Comparison of ENCODE assay signal across 18 cellular contexts in genomic region chr16:1486551-1487390, GRCh38. TPM values are rescaled to one million over a fixed set of nuclear protein-coding genes. Genes with fewer than 3 reads are reported as not detected.
DNase-seq lines count a peak whose midpoint lies in the region; ATAC-seq, FAIRE-seq and TF ChIP-seq lines count a peak whose summit lies in the region.
"Had no signal": no experiment of that assay in that cellular context is flagged by ENCODE, and none has a peak within 500 bp of the region (broad histone marks: within the 10 kb centered on the region; RNA-seq: fewer than 3 reads in every experiment).

No MANE protein-coding gene starts in this region.

- no peak overlapping the region for H3K23ac ChIP-seq in mesenchymal stem cell (ENCODE audit: low read length in 2 of 2)

- H2BK120ac ChIP-seq in mesenchymal stem cell (ENCODE audit: low read depth, low read length): no peak overlapping the region

- no peak for TF ChIP-seq RAD21 in HepG2 (CRISPR knock-in tag; IDR thresholded peaks at IDR 0.05)

- H3K27ac ChIP-seq in HepG2 (ENCODE audit: extremely low read length, insufficient read depth, low read length): no peak overlapping the region
- H3K27ac ChIP-seq in right lobe of liver: no peak overlapping the region
- no peak overlapping the region for H3K27ac ChIP-seq in mesenchymal stem cell (ENCODE audit: low read length, poor library complexity, severe bottlenecking)
- H3K27ac ChIP-seq: BLaER1 treated with 17β-estradiol and CSF1 and Interleukin-3, amounts not matched to agents 10 nM and 100 nM; GM23248 had no signal

- H2AFZ ChIP-seq in HepG2 (ENCODE audit: low read length): no peak overlapping the region
- no peak overlapping the region for H2AFZ ChIP-seq in mesenchymal stem cell (ENCODE audit: low read depth, low read length)
- H2AFZ ChIP-seq: GM23248 had no signal

- in situ Hi-C loops in HepG2 (cut with HindIII; ENCODE audit: extremely low pct_ligation_motif_present, low pct_unique_long_range_greater_than_20kb): no loop called here

- no peaks in the 10 kb centered on the region for H4K20me1 ChIP-seq in HepG2 (ENCODE audit: insufficient read depth, low read length)
- H4K20me1 ChIP-seq: BLaER1 treated with 17β-estradiol and CSF1 and Interleukin-3, amounts not matched to agents 10 nM and 100 nM had no signal

- H3K14ac ChIP-seq in mesenchymal stem cell (ENCODE audit: low read length in 2 of 2): no peak overlapping the region

- no peak overlapping the region for H2AK5ac ChIP-seq in mesenchymal stem cell (ENCODE audit: low read length, severe bottlenecking)

- peaks cover 2% of the 10 kb centered on the region for H3K27me3 Mint-ChIP-seq in chondrocyte (ENCODE audit: low read depth)
- H3K27me3 Mint-ChIP-seq in stimulated activated naive B cell treated with anti-CD40 and anti-IgM and Interleukin-4, amounts not matched to agents 10 μg/mL and 1 μg/mL and 100 μg/mL, for 72 hours: no peaks in the 10 kb centered on the region
- H3K27me3 Mint-ChIP-seq in activated naive CD8-positive, alpha-beta T cell treated with anti-CD3 and anti-CD28 coated beads for 36 hours: no peaks in the 10 kb centered on the region

- BruUV-seq in HepG2 (replicated peaks; lab: Mats Ljungman, UMichigan): no TSS peak

- no peak for FAIRE-seq in HepG2 (lab: Jason Lieb, UNC)
- FAIRE-seq: H54, HTR-8/SVneo had no signal

- no peak overlapping the region for H2BK5ac ChIP-seq in mesenchymal stem cell (ENCODE audit: low read depth, low read length, poor library complexity, severe bottlenecking)

- intact Hi-C loops in HepG2 (cut with micrococcal nuclease; ENCODE audit: unreplicated experiment) (no loop called here), right lobe of liver (cut with DNase I) (no loop called here)

- TF ChIP-seq POLR2A in HepG2 (IDR thresholded peaks at IDR 0.05; ENCODE audit: insufficient read depth in 1 of 2, low read depth in 2 of 2, low read length in 2 of 2) (no peak), right lobe of liver (IDR thresholded peaks at IDR 0.05) (no peak)

- no peak for DNase-seq in HepG2 (ENCODE audit: low spot score)
- DNase-seq in right lobe of liver: no peak
- DNase-seq in chondrocyte (ENCODE audit: low spot score): peak; percentile 75
- DNase-seq in mesenchymal stem cell: no peak
- no peak for DNase-seq in stimulated activated naive B cell treated with anti-CD40 and anti-IgM and Interleukin-4, amounts not matched to agents 10 μg/mL and 1 μg/mL and 100 μg/mL, for 72 hours
- DNase-seq in LoVo (ENCODE audit: low spot score): no peak
- no peak for DNase-seq in activated naive CD8-positive, alpha-beta T cell treated with anti-CD3 and anti-CD28 coated beads for 36 hours
- no peak for DNase-seq in cerebellum (ENCODE audit: low spot score)
- DNase-seq: ACHN; CD4-positive, CD25-positive, alpha-beta regulatory T cell; DMS53; GF-D8; GM23248 had no signal

- H3K18ac ChIP-seq in mesenchymal stem cell (ENCODE audit: low read depth in 1 of 2, low read length in 2 of 2): no peak overlapping the region

- H3K4me3 ChIP-seq in HepG2 (replicated peaks in 1 of 3; ENCODE audit: insufficient read depth in 1 of 3, low read depth in 2 of 3, low read length in 3 of 3): peak overlapping the region in 1 of 3 experiments; percentile 3; a peak in 1 of 6 replicates
- no peak overlapping the region for H3K4me3 ChIP-seq in right lobe of liver
- no peak overlapping the region for H3K4me3 ChIP-seq in mesenchymal stem cell (ENCODE audit: insufficient read depth in 1 of 2, low read depth in 1 of 2, low read length in 2 of 2)
- H3K4me3 ChIP-seq: BLaER1 treated with 17β-estradiol and CSF1 and Interleukin-3, amounts not matched to agents 10 nM and 100 nM; GM23248 had no signal

- no peaks in the 10 kb centered on the region for H3K79me1 ChIP-seq in mesenchymal stem cell (replicated peaks; ENCODE audit: low read length, poor library complexity, severe bottlenecking)

- TF ChIP-seq CTCF in HepG2 (CRISPR knock-in tag; IDR thresholded peaks at IDR 0.05) (no peak), right lobe of liver (IDR thresholded peaks at IDR 0.05) (no peak), chondrocyte (IDR thresholded peaks at IDR 0.05) (no peak)

- no peak overlapping the region for H3K4me3 Mint-ChIP-seq in chondrocyte (ENCODE audit: unreplicated experiment)
- H3K4me3 Mint-ChIP-seq in stimulated activated naive B cell treated with anti-CD40 and anti-IgM and Interleukin-4, amounts not matched to agents 10 μg/mL and 1 μg/mL and 100 μg/mL, for 72 hours: no peak overlapping the region
- no peak overlapping the region for H3K4me3 Mint-ChIP-seq in activated naive CD8-positive, alpha-beta T cell treated with anti-CD3 and anti-CD28 coated beads for 36 hours
- H3K4me3 Mint-ChIP-seq: CD4-positive, CD25-positive, alpha-beta regulatory T cell had no signal

- no peak overlapping the region for H2BK12ac ChIP-seq in mesenchymal stem cell (ENCODE audit: low read length in 2 of 2)

- no peaks in the 10 kb centered on the region for H3K4me1 Mint-ChIP-seq in chondrocyte (ENCODE audit: low read depth)
- H3K4me1 Mint-ChIP-seq in stimulated activated naive B cell treated with anti-CD40 and anti-IgM and Interleukin-4, amounts not matched to agents 10 μg/mL and 1 μg/mL and 100 μg/mL, for 72 hours: peaks cover 3 to 8% of the 10 kb centered on the region in 2 donors
- no peaks in the 10 kb centered on the region for H3K4me1 Mint-ChIP-seq in activated naive CD8-positive, alpha-beta T cell treated with anti-CD3 and anti-CD28 coated beads for 36 hours

- peak overlapping the region; percentile 28 for H4K8ac ChIP-seq in mesenchymal stem cell (ENCODE audit: low read length)

- TF ChIP-seq EP300 in HepG2 (IDR thresholded peaks at IDR 0.05; ENCODE audit: low read depth in 2 of 2, low read length in 2 of 2) (no peak), HepG2 (CRISPR knock-in tag; IDR thresholded peaks at IDR 0.05; ENCODE audit: borderline replicate concordance) (no peak)

- POLR2A ChIA-PET in HepG2 (lab: Yijun Ruan, JAX): interaction anchor here (0.7 kb wide), 1 partner anchor 9 kb away, joined by 4 read pairs; no protein-coding TSS in a partner anchor

- H3K36me3 Mint-ChIP-seq in chondrocyte (ENCODE audit: low read depth): no peaks in the 10 kb centered on the region
- no peaks in the 10 kb centered on the region for H3K36me3 Mint-ChIP-seq in stimulated activated naive B cell treated with anti-CD40 and anti-IgM and Interleukin-4, amounts not matched to agents 10 μg/mL and 1 μg/mL and 100 μg/mL, for 72 hours
- H3K36me3 Mint-ChIP-seq in activated naive CD8-positive, alpha-beta T cell treated with anti-CD3 and anti-CD28 coated beads for 36 hours: no peaks in the 10 kb centered on the region
- H3K36me3 Mint-ChIP-seq: CD4-positive, CD25-positive, alpha-beta regulatory T cell had no signal

- H3K36me3 ChIP-seq in HepG2 (replicated peaks in 1 of 2; ENCODE audit: control insufficient read depth in 1 of 2, insufficient read depth in 2 of 2, low read length in 2 of 2) (no peaks in the 10 kb centered on the region), right lobe of liver (no peaks in the 10 kb centered on the region), mesenchymal stem cell (ENCODE audit: control insufficient read depth in 1 of 2, insufficient read depth in 2 of 2, low read depth in 1 of 2, low read length in 2 of 2) (no peaks in the 10 kb centered on the region)
- H3K36me3 ChIP-seq: BLaER1 treated with 17β-estradiol and CSF1 and Interleukin-3, amounts not matched to agents 10 nM and 100 nM had no signal

- no peak overlapping the region for H4K91ac ChIP-seq in mesenchymal stem cell (ENCODE audit: low read length)

- peak overlapping the region; percentile 28 for H2BK15ac ChIP-seq in mesenchymal stem cell (ENCODE audit: low read depth, poor library complexity, severe bottlenecking)

- CTCF ChIA-PET in HepG2 (lab: Yijun Ruan, JAX; ENCODE audit: low intra/inter-chr PET ratio, low total read pairs): no interaction called here

- H3K27ac Mint-ChIP-seq in chondrocyte (ENCODE audit: unreplicated experiment): no peak overlapping the region
- H3K27ac Mint-ChIP-seq in stimulated activated naive B cell treated with anti-CD40 and anti-IgM and Interleukin-4, amounts not matched to agents 10 μg/mL and 1 μg/mL and 100 μg/mL, for 72 hours: peak overlapping the region; percentile 70
- no peak overlapping the region for H3K27ac Mint-ChIP-seq in activated naive CD8-positive, alpha-beta T cell treated with anti-CD3 and anti-CD28 coated beads for 36 hours
- H3K27ac Mint-ChIP-seq: CD4-positive, CD25-positive, alpha-beta regulatory T cell had no signal

- H3K9me3 Mint-ChIP-seq in chondrocyte (ENCODE audit: low read depth): no peaks in the 10 kb centered on the region
- no peaks in the 10 kb centered on the region for H3K9me3 Mint-ChIP-seq in stimulated activated naive B cell treated with anti-CD40 and anti-IgM and Interleukin-4, amounts not matched to agents 10 μg/mL and 1 μg/mL and 100 μg/mL, for 72 hours
- H3K9me3 Mint-ChIP-seq in activated naive CD8-positive, alpha-beta T cell treated with anti-CD3 and anti-CD28 coated beads for 36 hours: no peaks in the 10 kb centered on the region
- H3K9me3 Mint-ChIP-seq: CD4-positive, CD25-positive, alpha-beta regulatory T cell had no signal

- WGBS in HepG2 (ENCODE audit: low lambda C conversion rate): 39% methylated on average over 19 of the region's 33 CpGs
- WGBS in right lobe of liver (ENCODE audit: insufficient coverage, low coverage, low lambda C conversion rate, missing lambda C conversion rate): 77% methylated on average over 9 of the region's 33 CpGs
- 86% methylated on average over 32 of the region's 33 CpGs for WGBS in mesenchymal stem cell

- peaks cover 8 to 55% of the 10 kb centered on the region in 2 experiments for H3K27me3 ChIP-seq in HepG2 (ENCODE audit: control insufficient read depth in 1 of 2, insufficient read depth in 2 of 2, low read length in 2 of 2)
- H3K27me3 ChIP-seq in right lobe of liver: no peaks in the 10 kb centered on the region
- peaks cover 9 to 13% of the 10 kb centered on the region in 2 experiments for H3K27me3 ChIP-seq in mesenchymal stem cell (ENCODE audit: control insufficient read depth in 1 of 2, insufficient read depth in 1 of 2, low read length in 2 of 2)
- H3K27me3 ChIP-seq: BLaER1 treated with 17β-estradiol and CSF1 and Interleukin-3, amounts not matched to agents 10 nM and 100 nM had no signal

- H3K4ac ChIP-seq in mesenchymal stem cell (ENCODE audit: low read depth in 1 of 2, low read length in 2 of 2): no peak overlapping the region

- H3K4me2 ChIP-seq in HepG2 (ENCODE audit: low read depth, low read length) (peak overlapping the region; percentile 7; the same call in 1 of the 2 replicates), mesenchymal stem cell (ENCODE audit: low read length, poor library complexity, severe bottlenecking) (no peak overlapping the region)
- H3K4me2 ChIP-seq: BLaER1 treated with 17β-estradiol and CSF1 and Interleukin-3, amounts not matched to agents 10 nM and 100 nM had no signal

- no peaks in the 10 kb centered on the region for H3K79me2 ChIP-seq in HepG2 (ENCODE audit: insufficient read depth, low read length)

- H3K9ac ChIP-seq in HepG2 (ENCODE audit: insufficient read depth, low read depth, low read length) (peak overlapping the region; percentile 34; the same call in 1 of the 2 replicates), mesenchymal stem cell (ENCODE audit: low read length) (no peak overlapping the region)
- H3K9ac ChIP-seq: GM23248 had no signal

- ATAC-seq in HepG2: peak; percentile 22
- no peak for ATAC-seq in right lobe of liver
- ATAC-seq in stimulated activated naive B cell treated with anti-CD40 and anti-IgM and Interleukin-4, amounts not matched to agents 10 μg/mL and 1 μg/mL and 100 μg/mL, for 72 hours (replicated peaks): no peak
- ATAC-seq: HCT116 had no signal

- H3K9me3 ChIP-seq in HepG2 (ENCODE audit: low read length) (no peaks in the 10 kb centered on the region), right lobe of liver (no peaks in the 10 kb centered on the region), mesenchymal stem cell (ENCODE audit: control insufficient read depth, low read length) (no peaks in the 10 kb centered on the region)
- H3K9me3 ChIP-seq: BLaER1 treated with 17β-estradiol and CSF1 and Interleukin-3, amounts not matched to agents 10 nM and 100 nM had no signal

- H3K4me1 ChIP-seq in HepG2 (ENCODE audit: insufficient read depth, low read length) (peaks cover 17% of the 10 kb centered on the region), right lobe of liver (no peaks in the 10 kb centered on the region), mesenchymal stem cell (ENCODE audit: control insufficient read depth, insufficient read depth, low read depth, low read length) (no peaks in the 10 kb centered on the region)

RNA-seq across cellular contexts. Expression of gene PTX4, which starts 2.0 kb away (rescaled TPM):
- total RNA-seq in HepG2 (2016; rRNA removed; fragmentation: Illumina TruSeq; extraction: Trizol): not detected in 2 replicates
- not detected in 2 replicates for total RNA-seq in HepG2 (2016; cell fraction: cytosol; rRNA removed; fragmentation: Illumina TruSeq; extraction: Trizol; ENCODE audit: low read depth)
- total RNA-seq in HepG2 (2016; cell fraction: insoluble cytoplasmic fraction; rRNA removed; fragmentation: Illumina TruSeq; extraction: Trizol): not detected in 2 replicates
- total RNA-seq in HepG2 (2016; cell fraction: membrane; rRNA removed; fragmentation: Illumina TruSeq; extraction: Trizol): not detected in 2 replicates
- total RNA-seq in HepG2 (2016; cell fraction: nucleus; rRNA removed; fragmentation: Illumina TruSeq; extraction: Trizol): not detected in 2 replicates
- polyA plus RNA-seq in HepG2 (2011; rRNA removed): 0.04 TPM in 1 of 2 replicates, not detected in the other
- polyA plus RNA-seq in HepG2 (2011; cell fraction: cytosol; rRNA removed): 0.04 TPM in 1 of 2 replicates, not detected in the other
- polyA plus RNA-seq in HepG2 (2011; cell fraction: nucleus; rRNA removed): not detected in 2 replicates
- polyA plus RNA-seq in HepG2 (2012): not detected in 2 replicates
- polyA plus RNA-seq in HepG2 (2016; cell fraction: cytosol; fragmentation: Illumina TruSeq; extraction: Trizol; ENCODE audit: low read depth): not detected in 2 replicates
- polyA plus RNA-seq in HepG2 (2016; cell fraction: insoluble cytoplasmic fraction; fragmentation: Illumina TruSeq; extraction: Trizol; ENCODE audit: low read depth): not detected in 2 replicates
- polyA plus RNA-seq in HepG2 (2016; cell fraction: membrane; fragmentation: Illumina TruSeq; extraction: Trizol; ENCODE audit: low read depth): not detected in 2 replicates
- not detected in 2 replicates for polyA plus RNA-seq in HepG2 (2016; cell fraction: nucleus; fragmentation: Illumina TruSeq; extraction: Trizol; ENCODE audit: insufficient read depth, low read depth)
- not detected in 2 replicates for polyA minus RNA-seq in HepG2 (2011; rRNA and poly(A)+ RNA removed; ENCODE audit: low replicate concordance)
- not detected in 2 replicates for polyA minus RNA-seq in HepG2 (2011; cell fraction: cytosol; rRNA and poly(A)+ RNA removed)
- not detected in 2 replicates for polyA minus RNA-seq in HepG2 (2011; cell fraction: nucleus; rRNA and poly(A)+ RNA removed)
- total RNA-seq in right lobe of liver: not detected
- total RNA-seq in chondrocyte: not detected in 3 replicates
- not detected for polyA plus RNA-seq in mesenchymal stem cell (2013, experiment 1 of 2)
- polyA plus RNA-seq in mesenchymal stem cell (2013, experiment 2 of 2): not detected
- not detected for total RNA-seq in activated naive CD8-positive, alpha-beta T cell treated with anti-CD3 and anti-CD28 coated beads for 36 hours
- total RNA-seq in cerebellum: not detected
- total RNA-seq: A172; CD4-positive, CD25-positive, alpha-beta regulatory T cell; GM23248 had no signal
- polyA plus RNA-seq: CD4-positive, CD25-positive, alpha-beta regulatory T cell; GM23248 had no signal

RNA-seq across cellular contexts. Expression of gene TELO2, which starts 6.4 kb away (rescaled TPM):
- total RNA-seq in HepG2 (2016; rRNA removed; fragmentation: Illumina TruSeq; extraction: Trizol) (8.9 and 17.9 TPM in 2 replicates), right lobe of liver (10 to 100 TPM in 5 of 6 experiments, 1 to 10 TPM in 1; 9.5 to 31.0 (median 20.8) TPM), chondrocyte (19.3 to 30.9 TPM (median 21.7 TPM) in 3 replicates), cerebellum (17.7 TPM)
- total RNA-seq in HepG2 (2016; cell fraction: cytosol; rRNA removed; fragmentation: Illumina TruSeq; extraction: Trizol; ENCODE audit: low read depth): 4.6 and 5.6 TPM in 2 replicates
- 8.4 and 19.3 TPM in 2 replicates for total RNA-seq in HepG2 (2016; cell fraction: insoluble cytoplasmic fraction; rRNA removed; fragmentation: Illumina TruSeq; extraction: Trizol)
- total RNA-seq in HepG2 (2016; cell fraction: membrane; rRNA removed; fragmentation: Illumina TruSeq; extraction: Trizol): 5.9 and 7.0 TPM in 2 replicates
- total RNA-seq in HepG2 (2016; cell fraction: nucleus; rRNA removed; fragmentation: Illumina TruSeq; extraction: Trizol): 21.0 and 26.7 TPM in 2 replicates
- polyA plus RNA-seq in HepG2 (2011; rRNA removed): 10.1 and 12.5 TPM in 2 replicates
- 4.0 and 7.4 TPM in 2 replicates for polyA plus RNA-seq in HepG2 (2011; cell fraction: cytosol; rRNA removed)
- polyA plus RNA-seq in HepG2 (2011; cell fraction: nucleus; rRNA removed): 188 and 244 TPM in 2 replicates
- polyA plus RNA-seq in HepG2 (2012): 11.3 and 13.8 TPM in 2 replicates
- 1.7 and 2.3 TPM in 2 replicates for polyA plus RNA-seq in HepG2 (2016; cell fraction: cytosol; fragmentation: Illumina TruSeq; extraction: Trizol; ENCODE audit: low read depth)
- polyA plus RNA-seq in HepG2 (2016; cell fraction: insoluble cytoplasmic fraction; fragmentation: Illumina TruSeq; extraction: Trizol; ENCODE audit: low read depth): 9.6 and 13.7 TPM in 2 replicates
- 2.9 and 3.2 TPM in 2 replicates for polyA plus RNA-seq in HepG2 (2016; cell fraction: membrane; fragmentation: Illumina TruSeq; extraction: Trizol; ENCODE audit: low read depth)
- polyA plus RNA-seq in HepG2 (2016; cell fraction: nucleus; fragmentation: Illumina TruSeq; extraction: Trizol; ENCODE audit: insufficient read depth, low read depth): 87.0 and 87.4 TPM in 2 replicates
- 11.5 and 12.7 TPM in 2 replicates for polyA minus RNA-seq in HepG2 (2011; rRNA and poly(A)+ RNA removed; ENCODE audit: low replicate concordance)
- polyA minus RNA-seq in HepG2 (2011; cell fraction: cytosol; rRNA and poly(A)+ RNA removed): 6.3 and 9.0 TPM in 2 replicates
- polyA minus RNA-seq in HepG2 (2011; cell fraction: nucleus; rRNA and poly(A)+ RNA removed): 18.6 and 19.7 TPM in 2 replicates
- polyA plus RNA-seq in mesenchymal stem cell (2013, experiment 1 of 2): 10.0 TPM
- 10.2 TPM for polyA plus RNA-seq in mesenchymal stem cell (2013, experiment 2 of 2)
- 10 to 100 TPM; 82.5 to 82.9 TPM for total RNA-seq in activated naive CD8-positive, alpha-beta T cell treated with anti-CD3 and anti-CD28 coated beads for 36 hours

RNA-seq across cellular contexts. Expression of gene CLCN7, which starts 11.9 kb away (rescaled TPM):
- 9.8 and 25.1 TPM in 2 replicates for total RNA-seq in HepG2 (2016; rRNA removed; fragmentation: Illumina TruSeq; extraction: Trizol)
- 8.5 and 9.5 TPM in 2 replicates for total RNA-seq in HepG2 (2016; cell fraction: cytosol; rRNA removed; fragmentation: Illumina TruSeq; extraction: Trizol; ENCODE audit: low read depth)
- total RNA-seq in HepG2 (2016; cell fraction: insoluble cytoplasmic fraction; rRNA removed; fragmentation: Illumina TruSeq; extraction: Trizol): 6.2 and 24.1 TPM in 2 replicates
- 6.7 and 7.5 TPM in 2 replicates for total RNA-seq in HepG2 (2016; cell fraction: membrane; rRNA removed; fragmentation: Illumina TruSeq; extraction: Trizol)
- total RNA-seq in HepG2 (2016; cell fraction: nucleus; rRNA removed; fragmentation: Illumina TruSeq; extraction: Trizol): 22.9 and 27.4 TPM in 2 replicates
- 24.6 and 33.6 TPM in 2 replicates for polyA plus RNA-seq in HepG2 (2011; rRNA removed)
- 11.6 and 26.3 TPM in 2 replicates for polyA plus RNA-seq in HepG2 (2011; cell fraction: cytosol; rRNA removed)
- polyA plus RNA-seq in HepG2 (2011; cell fraction: nucleus; rRNA removed): 413 and 489 TPM in 2 replicates
- 30.8 and 56.7 TPM in 2 replicates for polyA plus RNA-seq in HepG2 (2012)
- 1.7 and 1.8 TPM in 2 replicates for polyA plus RNA-seq in HepG2 (2016; cell fraction: cytosol; fragmentation: Illumina TruSeq; extraction: Trizol; ENCODE audit: low read depth)
- polyA plus RNA-seq in HepG2 (2016; cell fraction: insoluble cytoplasmic fraction; fragmentation: Illumina TruSeq; extraction: Trizol; ENCODE audit: low read depth): 6.7 and 9.1 TPM in 2 replicates
- polyA plus RNA-seq in HepG2 (2016; cell fraction: membrane; fragmentation: Illumina TruSeq; extraction: Trizol; ENCODE audit: low read depth): 3.8 and 6.1 TPM in 2 replicates
- 78.0 and 79.0 TPM in 2 replicates for polyA plus RNA-seq in HepG2 (2016; cell fraction: nucleus; fragmentation: Illumina TruSeq; extraction: Trizol; ENCODE audit: insufficient read depth, low read depth)
- polyA minus RNA-seq in HepG2 (2011; rRNA and poly(A)+ RNA removed; ENCODE audit: low replicate concordance): 47.8 and 83.3 TPM in 2 replicates
- polyA minus RNA-seq in HepG2 (2011; cell fraction: cytosol; rRNA and poly(A)+ RNA removed): 15.7 and 20.3 TPM in 2 replicates
- polyA minus RNA-seq in HepG2 (2011; cell fraction: nucleus; rRNA and poly(A)+ RNA removed): 46.9 and 49.4 TPM in 2 replicates
- total RNA-seq in right lobe of liver: 10 to 100 TPM; 36.0 to 50.8 (median 40.8) TPM
- 81.7 to 97.0 TPM (median 95.2 TPM) in 3 replicates for total RNA-seq in chondrocyte
- 91.3 TPM for polyA plus RNA-seq in mesenchymal stem cell (2013, experiment 1 of 2)
- 88.2 TPM for polyA plus RNA-seq in mesenchymal stem cell (2013, experiment 2 of 2)
- 10 to 100 TPM; 45.0 to 48.8 TPM for total RNA-seq in activated naive CD8-positive, alpha-beta T cell treated with anti-CD3 and anti-CD28 coated beads for 36 hours
- total RNA-seq in cerebellum: 37.5 TPM

RNA-seq across cellular contexts. Expression of gene CCDC154, which starts 42.4 kb away (rescaled TPM):
- 1.5 and 1.8 TPM in 2 replicates for total RNA-seq in HepG2 (2016; rRNA removed; fragmentation: Illumina TruSeq; extraction: Trizol)
- total RNA-seq in HepG2 (2016; cell fraction: cytosol; rRNA removed; fragmentation: Illumina TruSeq; extraction: Trizol; ENCODE audit: low read depth): 0.61 and 0.79 TPM in 2 replicates
- 1.4 and 1.7 TPM in 2 replicates for total RNA-seq in HepG2 (2016; cell fraction: insoluble cytoplasmic fraction; rRNA removed; fragmentation: Illumina TruSeq; extraction: Trizol)
- 0.83 and 1.1 TPM in 2 replicates for total RNA-seq in HepG2 (2016; cell fraction: membrane; rRNA removed; fragmentation: Illumina TruSeq; extraction: Trizol)
- 0.31 TPM in 1 of 2 replicates, not detected in the other for total RNA-seq in HepG2 (2016; cell fraction: nucleus; rRNA removed; fragmentation: Illumina TruSeq; extraction: Trizol)
- 0.84 and 0.92 TPM in 2 replicates for polyA plus RNA-seq in HepG2 (2011; rRNA removed)
- 0.24 and 0.56 TPM in 2 replicates for polyA plus RNA-seq in HepG2 (2011; cell fraction: cytosol; rRNA removed)
- polyA plus RNA-seq in HepG2 (2011; cell fraction: nucleus; rRNA removed): 2.1 and 2.4 TPM in 2 replicates
- polyA plus RNA-seq in HepG2 (2012): 0.48 and 1.2 TPM in 2 replicates
- polyA plus RNA-seq in HepG2 (2016; cell fraction: cytosol; fragmentation: Illumina TruSeq; extraction: Trizol; ENCODE audit: low read depth): 0.92 and 1.0 TPM in 2 replicates
- 0.65 and 1.6 TPM in 2 replicates for polyA plus RNA-seq in HepG2 (2016; cell fraction: insoluble cytoplasmic fraction; fragmentation: Illumina TruSeq; extraction: Trizol; ENCODE audit: low read depth)
- polyA plus RNA-seq in HepG2 (2016; cell fraction: membrane; fragmentation: Illumina TruSeq; extraction: Trizol; ENCODE audit: low read depth): 0.45 and 0.71 TPM in 2 replicates
- polyA plus RNA-seq in HepG2 (2016; cell fraction: nucleus; fragmentation: Illumina TruSeq; extraction: Trizol; ENCODE audit: insufficient read depth, low read depth): 2.3 and 3.5 TPM in 2 replicates
- not detected in 2 replicates for polyA minus RNA-seq in HepG2 (2011; rRNA and poly(A)+ RNA removed; ENCODE audit: low replicate concordance)
- not detected in 2 replicates for polyA minus RNA-seq in HepG2 (2011; cell fraction: cytosol; rRNA and poly(A)+ RNA removed)
- 0.12 and 0.26 TPM in 2 replicates for polyA minus RNA-seq in HepG2 (2011; cell fraction: nucleus; rRNA and poly(A)+ RNA removed)
- 1 to 10 TPM in 2 of 6 experiments, under 1 TPM in 3, not detected in 1; 0.25 to 1.7 (median 0.79) TPM for total RNA-seq in right lobe of liver
- total RNA-seq in chondrocyte: 0.51 to 2.0 TPM (median 1.3 TPM) in 3 replicates
- 0.32 TPM for polyA plus RNA-seq in mesenchymal stem cell (2013, experiment 1 of 2)
- polyA plus RNA-seq in mesenchymal stem cell (2013, experiment 2 of 2): 0.26 TPM
- total RNA-seq in activated naive CD8-positive, alpha-beta T cell treated with anti-CD3 and anti-CD28 coated beads for 36 hours: 1 to 10 TPM; 1.3 TPM
- 1.00 TPM for total RNA-seq in cerebellum
- total RNA-seq: GM23248 had no signal
- polyA plus RNA-seq: CD4-positive, CD25-positive, alpha-beta regulatory T cell had no signal

RNA-seq across cellular contexts. Expression of gene TMEM204, which starts 46.7 kb away (rescaled TPM):
- total RNA-seq in HepG2 (2016; rRNA removed; fragmentation: Illumina TruSeq; extraction: Trizol) (not detected in 2 replicates), right lobe of liver (10 to 100 TPM in 2 of 6 experiments, 1 to 10 TPM in 4; 4.7 to 18.7 (median 8.9) TPM), chondrocyte (2.9 to 9.7 TPM (median 8.4 TPM) in 3 replicates), cerebellum (3.3 TPM)
- total RNA-seq in HepG2 (2016; cell fraction: cytosol; rRNA removed; fragmentation: Illumina TruSeq; extraction: Trizol; ENCODE audit: low read depth): not detected in 2 replicates
- total RNA-seq in HepG2 (2016; cell fraction: insoluble cytoplasmic fraction; rRNA removed; fragmentation: Illumina TruSeq; extraction: Trizol): not detected in 2 replicates
- not detected in 2 replicates for total RNA-seq in HepG2 (2016; cell fraction: membrane; rRNA removed; fragmentation: Illumina TruSeq; extraction: Trizol)
- not detected in 2 replicates for total RNA-seq in HepG2 (2016; cell fraction: nucleus; rRNA removed; fragmentation: Illumina TruSeq; extraction: Trizol)
- polyA plus RNA-seq in HepG2 (2011; rRNA removed): not detected in 2 replicates
- polyA plus RNA-seq in HepG2 (2011; cell fraction: cytosol; rRNA removed): not detected in 2 replicates
- polyA plus RNA-seq in HepG2 (2011; cell fraction: nucleus; rRNA removed): not detected in 2 replicates
- not detected in 2 replicates for polyA plus RNA-seq in HepG2 (2012)
- polyA plus RNA-seq in HepG2 (2016; cell fraction: cytosol; fragmentation: Illumina TruSeq; extraction: Trizol; ENCODE audit: low read depth): not detected in 2 replicates
- polyA plus RNA-seq in HepG2 (2016; cell fraction: insoluble cytoplasmic fraction; fragmentation: Illumina TruSeq; extraction: Trizol; ENCODE audit: low read depth): not detected in 2 replicates
- polyA plus RNA-seq in HepG2 (2016; cell fraction: membrane; fragmentation: Illumina TruSeq; extraction: Trizol; ENCODE audit: low read depth): not detected in 2 replicates
- not detected in 2 replicates for polyA plus RNA-seq in HepG2 (2016; cell fraction: nucleus; fragmentation: Illumina TruSeq; extraction: Trizol; ENCODE audit: insufficient read depth, low read depth)
- not detected in 2 replicates for polyA minus RNA-seq in HepG2 (2011; rRNA and poly(A)+ RNA removed; ENCODE audit: low replicate concordance)
- polyA minus RNA-seq in HepG2 (2011; cell fraction: cytosol; rRNA and poly(A)+ RNA removed): not detected in 2 replicates
- polyA minus RNA-seq in HepG2 (2011; cell fraction: nucleus; rRNA and poly(A)+ RNA removed): not detected in 2 replicates
- polyA plus RNA-seq in mesenchymal stem cell (2013, experiment 1 of 2): 12.5 TPM
- 13.0 TPM for polyA plus RNA-seq in mesenchymal stem cell (2013, experiment 2 of 2)
- 10 to 100 TPM; 21.2 to 23.7 TPM for total RNA-seq in activated naive CD8-positive, alpha-beta T cell treated with anti-CD3 and anti-CD28 coated beads for 36 hours
- total RNA-seq: A172 had no signal
